ENCODE assay signal across 8 cellular contexts in genomic region chr2:201414099-201415023, GRCh38. TPM values are rescaled to one million over a fixed set of nuclear protein-coding genes. Genes with fewer than 3 reads are reported as not detected.
DNase-seq lines count a peak whose midpoint lies in the region; ATAC-seq and TF ChIP-seq lines count a peak whose summit lies in the region.

No MANE protein-coding gene starts in this region.

- peak in 1 of 2 donors; percentile 20 for TF ChIP-seq EP300 in tibial nerve (IDR thresholded peaks at IDR 0.05)

- WGBS in tibial nerve, 2 donors, result 25 to 29% methylated on average over 3 of the region's 3 CpGs

- H3K9me3 ChIP-seq in osteoblast (ENCODE audit: low read depth, low read length) (no peaks in the 10 kb centered on the region), tibial nerve (no peaks in the 10 kb centered on the region)

- H3K27me3 ChIP-seq in osteoblast (ENCODE audit: insufficient read depth, low read length) (no peaks in the 10 kb centered on the region), tibial nerve (no peaks in the 10 kb centered on the region)

- H3K36me3 ChIP-seq in osteoblast (ENCODE audit: insufficient read depth, low read length) (no peaks in the 10 kb centered on the region), tibial nerve (peaks cover 0 to 6% (median 0%) of the 10 kb centered on the region in 3 donors)

- peak overlapping the region; percentile 65 for H3K4me2 ChIP-seq in osteoblast (ENCODE audit: insufficient read depth, low read length)

- peak; percentile 77 for ATAC-seq in GM18517 (IDR thresholded peaks at IDR 0.05; ENCODE audit: unreplicated experiment)
- ATAC-seq in HG02798 (IDR thresholded peaks at IDR 0.05; ENCODE audit: poor library complexity, unreplicated experiment), result peak; percentile 53

- no peaks in the 10 kb centered on the region for H4K20me1 ChIP-seq in osteoblast (ENCODE audit: insufficient read depth, low read length)

- in situ Hi-C loops in astrocyte of the cerebellum (cut with HindIII; ENCODE audit: low sequenced_read_pairs), result no loop called here

- H3K79me2 ChIP-seq in osteoblast (ENCODE audit: insufficient read depth, low read length), result peaks cover 74% of the 10 kb centered on the region

- TF ChIP-seq CTCF in astrocyte of the cerebellum (IDR thresholded peaks at IDR 0.05; ENCODE audit: low read depth, low read length, missing control alignments) (no peak), osteoblast (IDR thresholded peaks at IDR 0.05; ENCODE audit: extremely low read depth, low read depth, low read length) (no peak), tibial nerve (IDR thresholded peaks at IDR 0.05) (no peak)

- DNase-seq in astrocyte of the cerebellum (ENCODE audit: low read depth), result peak; percentile 41
- no peak for DNase-seq in osteoblast (ENCODE audit: insufficient read length, low spot score, missing footprints)
- no peak for DNase-seq in DMS114 treated with DMSO at 0.1 percent for 48 hours (lab: John Stamatoyannopoulos, UW; ENCODE audit: unreplicated experiment)
- DNase-seq in cerebellar cortex (ENCODE audit: low spot score), result no peak
- DNase-seq in tibial nerve (ENCODE audit: low spot score in 2 of 2), result no peak
- DNase-seq in iPS-NIHi7 (ENCODE audit: extremely low spot score), result no peak

- peaks cover 55% of the 10 kb centered on the region for H3K4me1 ChIP-seq in osteoblast (ENCODE audit: insufficient read depth, low read length)
- peaks cover 0 to 54% (median 26%) of the 10 kb centered on the region in 4 donors for H3K4me1 ChIP-seq in tibial nerve

- no peak for TF ChIP-seq POLR2A in tibial nerve (IDR thresholded peaks at IDR 0.05)

- no peak overlapping the region for H3K4me3 ChIP-seq in astrocyte of the cerebellum (ENCODE audit: low read depth, low read length)
- H3K4me3 ChIP-seq in osteoblast (ENCODE audit: insufficient read depth, low read length), result peak overlapping the region; percentile 22
- H3K4me3 ChIP-seq in tibial nerve, result no peak overlapping the region

- peak overlapping the region; percentile 12 for H3K27ac ChIP-seq in osteoblast (ENCODE audit: low read depth, low read length)
- peak overlapping the region in 2 of 4 donors; percentile 44 to 52 for H3K27ac ChIP-seq in tibial nerve

- no peak overlapping the region for H2AFZ ChIP-seq in osteoblast (ENCODE audit: low read length)

RNA-seq across cellular contexts. Expression of gene TRAK2, which starts 36.9 kb away (rescaled TPM):
- total RNA-seq in osteoblast (56.8 and 66.3 TPM in 2 replicates), tibial nerve (10 to 100 TPM; 30.2 to 48.3 (median 34.8) TPM)

RNA-seq across cellular contexts. Expression of gene STRADB, which starts 37.2 kb away (rescaled TPM):
- 43.1 and 55.7 TPM in 2 replicates for total RNA-seq in osteoblast
- 10 to 100 TPM; 12.6 to 24.9 (median 20.0) TPM for total RNA-seq in tibial nerve

RNA-seq across cellular contexts. Expression of gene FLACC1, which starts 57.2 kb away (rescaled TPM):
- total RNA-seq in osteoblast (0.72 and 1.5 TPM in 2 replicates), tibial nerve (1 to 10 TPM in 2 of 4 donors, under 1 TPM in 2; 0.66 to 2.1 (median 1.1) TPM)
